Comparison of ENCODE assay signal across 15 cellular contexts in the genomic region with DNA sequence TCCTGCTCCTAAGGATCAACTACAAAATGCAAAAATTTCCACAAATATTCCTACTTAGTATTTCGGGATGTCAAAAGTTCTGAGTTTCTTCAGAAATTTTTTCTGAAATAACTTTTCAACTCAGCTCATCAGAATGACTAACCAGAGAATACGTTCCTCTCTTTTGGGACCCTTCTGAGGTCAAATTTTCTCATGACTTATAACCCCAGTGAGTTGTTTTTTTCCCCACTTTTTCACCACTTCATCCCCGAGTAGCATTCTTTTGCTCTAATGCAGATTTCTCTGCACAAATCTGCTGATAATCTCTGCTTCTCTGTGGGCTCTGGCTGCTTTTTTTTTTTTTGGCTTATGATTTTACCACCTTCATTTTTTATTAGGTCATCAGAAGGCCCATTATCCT. TPM values are rescaled to one million over a fixed set of nuclear protein-coding genes. Genes with fewer than 3 reads are reported as not detected.
A peak's percentile ranks its signal among the peaks of the same experiment; 100 is the strongest.
DNase-seq lines count a peak whose midpoint lies in the region; ATAC-seq, FAIRE-seq and TF ChIP-seq lines count a peak whose summit lies in the region.
"Had no signal": no experiment of that assay in that cellular context is flagged by ENCODE, and none has a peak within 500 bp of the region (broad histone marks: within the 10 kb centered on the region; RNA-seq: fewer than 3 reads in every experiment).

No MANE protein-coding gene starts in this region.

- no peak overlapping the region for H3K4me3 Mint-ChIP-seq in activated T-cell treated with anti-CD3 and anti-CD28 coated beads, Interleukin-2, amount 50 U/mL, for 24 hours
- peak overlapping the region; percentile 90 for H3K4me3 Mint-ChIP-seq in T-helper 17 cell
- peak overlapping the region; percentile 4 to 65 for H3K4me3 Mint-ChIP-seq in stimulated activated naive CD8-positive, alpha-beta T cell treated with anti-CD3 and anti-CD28 coated beads, Interleukin-15, amount 100 ng/mL, for 72 hours

- no peak overlapping the region for H3K4me3 ChIP-seq in fibroblast of the aortic adventitia (ENCODE audit: low read depth, low read length)
- no peak overlapping the region for H3K4me3 ChIP-seq in HAP-1
- H3K4me3 ChIP-seq: gastroesophageal sphincter, right lobe of liver, thyroid gland had no signal

- H3K36me3 ChIP-seq in HAP-1 (replicated peaks): no peaks in the 10 kb centered on the region
- H3K36me3 ChIP-seq: gastroesophageal sphincter, right lobe of liver, thyroid gland had no signal

- no peaks in the 10 kb centered on the region for H3K27me3 ChIP-seq in HAP-1 (ENCODE audit: low read depth)
- H3K27me3 ChIP-seq: gastroesophageal sphincter, right lobe of liver, thyroid gland had no signal

- TF ChIP-seq CTCF in fibroblast of the aortic adventitia (IDR thresholded peaks at IDR 0.05; ENCODE audit: insufficient read depth, low read length): no peak

- H3K9me3 ChIP-seq in T-helper 17 cell (ENCODE audit: control insufficient read depth, low read length, poor library complexity, severe bottlenecking) (no peaks in the 10 kb centered on the region), HAP-1 (no peaks in the 10 kb centered on the region)
- H3K9me3 ChIP-seq: gastroesophageal sphincter, right lobe of liver, thyroid gland had no signal

- peaks cover 80% of the 10 kb centered on the region for H3K4me1 Mint-ChIP-seq in activated T-cell treated with anti-CD3 and anti-CD28 coated beads, Interleukin-2, amount 50 U/mL, for 24 hours (ENCODE audit: low read depth)
- H3K4me1 Mint-ChIP-seq in T-helper 17 cell: peaks cover 71% of the 10 kb centered on the region
- H3K4me1 Mint-ChIP-seq in stimulated activated naive CD8-positive, alpha-beta T cell treated with anti-CD3 and anti-CD28 coated beads, Interleukin-15, amount 100 ng/mL, for 72 hours: peaks cover 65% of the 10 kb centered on the region

- ATAC-seq in T-helper 17 cell: no peak
- ATAC-seq in stimulated activated naive CD8-positive, alpha-beta T cell treated with anti-CD3 and anti-CD28 coated beads, Interleukin-15, amount 100 ng/mL, for 72 hours: no peak
- ATAC-seq: gastroesophageal sphincter, Panc1 had no signal

- H3K36me3 Mint-ChIP-seq in activated T-cell treated with anti-CD3 and anti-CD28 coated beads, Interleukin-2, amount 50 U/mL, for 24 hours (ENCODE audit: low read depth): no peaks in the 10 kb centered on the region
- no peaks in the 10 kb centered on the region for H3K36me3 Mint-ChIP-seq in T-helper 17 cell (ENCODE audit: low read depth)

- no peak for DNase-seq in activated T-cell treated with anti-CD3 and anti-CD28 coated beads, Interleukin-2, amount 50 U/mL, for 24 hours
- DNase-seq in activated T-cell treated with anti-CD3 and anti-CD28 coated beads, Interleukin-2, amount 50 U/mL, for 48 hours: no peak
- DNase-seq in T-helper 17 cell (no peak), fibroblast of the aortic adventitia (ENCODE audit: low read depth) (peak; percentile 10), urothelium cell line (ENCODE audit: low spot score) (no peak), ureter (ENCODE audit: low spot score) (no peak), HAP-1 (ENCODE audit: low spot score in 2 of 2) (no peak)
- DNase-seq in stimulated activated naive CD8-positive, alpha-beta T cell treated with anti-CD3 and anti-CD28 coated beads, Interleukin-15, amount 100 ng/mL, for 72 hours: no peak
- DNase-seq: activated CD8-positive, alpha-beta memory T cell treated with anti-CD3 and anti-CD28 coated beads, Interleukin-2, amount 50 U/mL, for 4 hours; effector CD4-positive, alpha-beta T cell; right lobe of liver; thyroid gland had no signal

- no peaks in the 10 kb centered on the region for H3K27me3 Mint-ChIP-seq in activated T-cell treated with anti-CD3 and anti-CD28 coated beads, Interleukin-2, amount 50 U/mL, for 24 hours
- H3K27me3 Mint-ChIP-seq in T-helper 17 cell: no peaks in the 10 kb centered on the region
- H3K27me3 Mint-ChIP-seq in stimulated activated naive CD8-positive, alpha-beta T cell treated with anti-CD3 and anti-CD28 coated beads, Interleukin-15, amount 100 ng/mL, for 72 hours: peaks cover 18% of the 10 kb centered on the region

- FAIRE-seq in urothelium cell line (lab: Jason Lieb, UNC): no peak
- FAIRE-seq: islet of Langerhans had no signal

- H3K27ac Mint-ChIP-seq in activated T-cell treated with anti-CD3 and anti-CD28 coated beads, Interleukin-2, amount 50 U/mL, for 24 hours: peak overlapping the region; percentile 56
- H3K27ac Mint-ChIP-seq in T-helper 17 cell: peak overlapping the region; percentile 98
- H3K27ac Mint-ChIP-seq in stimulated activated naive CD8-positive, alpha-beta T cell treated with anti-CD3 and anti-CD28 coated beads, Interleukin-15, amount 100 ng/mL, for 72 hours: no peak overlapping the region

- peaks cover 10% of the 10 kb centered on the region for H3K4me1 ChIP-seq in HAP-1

- in situ Hi-C loops in HAP-1 (cut with MboI; ENCODE audit: low sequenced_read_pairs): no loop called here

- no peaks in the 10 kb centered on the region for H3K9me3 Mint-ChIP-seq in activated T-cell treated with anti-CD3 and anti-CD28 coated beads, Interleukin-2, amount 50 U/mL, for 24 hours
- no peaks in the 10 kb centered on the region for H3K9me3 Mint-ChIP-seq in stimulated activated naive CD8-positive, alpha-beta T cell treated with anti-CD3 and anti-CD28 coated beads, Interleukin-15, amount 100 ng/mL, for 72 hours

RNA-seq across cellular contexts. Expression of gene MAP3K5, which starts 41.5 kb away (rescaled TPM):
- total RNA-seq in T-helper 17 cell: 10 to 100 TPM; 35.6 to 40.3 TPM
- 1.9 and 15.5 TPM in 2 replicates for total RNA-seq in fibroblast of the aortic adventitia (ENCODE audit: low replicate concordance)
- total RNA-seq in ureter: 54.6 TPM

Comparison
In these comparisons a context has a peak if more than half of its experiments do, and no peak if none do; other contexts are left out.
1. H3K27ac Mint-ChIP-seq: peak in activated T-cell treated with anti-CD3 and anti-CD28 coated beads, Interleukin-2, amount 50 U/mL, for 24 hours (single experiment) and T-helper 17 cell (single experiment); none in stimulated activated naive CD8-positive, alpha-beta T cell treated with anti-CD3 and anti-CD28 coated beads, Interleukin-15, amount 100 ng/mL, for 72 hours (0 of 2).